In the genomic region with DNA sequence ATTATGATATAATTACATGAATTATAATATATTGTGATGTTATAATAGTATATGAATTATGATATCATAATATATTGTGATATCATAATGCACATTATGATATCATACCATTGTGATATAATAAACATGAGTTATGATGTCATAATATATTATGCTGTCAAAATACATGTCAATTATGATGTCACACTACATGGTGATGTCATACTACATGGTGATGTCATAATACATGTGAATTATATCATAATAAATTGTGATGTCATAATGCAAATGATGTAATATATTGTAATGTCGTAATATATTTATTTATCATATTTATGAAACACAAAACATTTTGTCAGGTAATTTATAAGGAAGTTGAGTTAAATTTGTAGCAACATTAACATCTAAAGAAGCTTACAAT, we compare ENCODE assay signal across 20 cellular contexts.
DNase-seq lines count a peak whose midpoint lies in the region; ATAC-seq, FAIRE-seq and TF ChIP-seq lines count a peak whose summit lies in the region.
"Had no signal": no experiment of that assay in that cellular context is flagged by ENCODE, and none has a peak within 500 bp of the region (broad histone marks: within the 10 kb centered on the region; RNA-seq: fewer than 3 reads in every experiment).

No MANE protein-coding gene starts in this region.

- no TSS peak for BruUV-seq in GM12878 (replicated peaks; lab: Mats Ljungman, UMichigan)

- H4K20me1 ChIP-seq in GM12878 (ENCODE audit: control insufficient read depth, insufficient read depth): no peaks in the 10 kb centered on the region

- TF ChIP-seq EP300 in GM12878 (IDR thresholded peaks at IDR 0.05; ENCODE audit: borderline replicate concordance in 1 of 2, control insufficient read depth in 1 of 2, low read depth in 2 of 2, low read length in 2 of 2): no peak

- intact Hi-C loops in GM12878 (cut with micrococcal nuclease; ENCODE audit: unreplicated experiment): no loop called here
- intact Hi-C loops in kidney (cut with DNase I): no loop called here

- no peak for TF ChIP-seq RAD21 in GM12878 (IDR thresholded peaks at IDR 0.05; ENCODE audit: insufficient read depth, low read depth, low read length)

- 0% methylated on average over 1 of the region's 1 CpG for WGBS in GM12878 (ENCODE audit: insufficient coverage, insufficient replicate concordance, low lambda C conversion rate, missing lambda C conversion rate)

- TF ChIP-seq CTCF in GM12878 (IDR thresholded peaks at IDR 0.05 in 2 of 3, conservative IDR thresholded peaks at IDR 0.05 in 1 of 3; ENCODE audit: control insufficient read depth in 2 of 3, extremely low read depth in 1 of 3, insufficient read depth in 1 of 3, low read depth in 3 of 3, low read length in 3 of 3) (no peak), kidney (IDR thresholded peaks at IDR 0.05; ENCODE audit: borderline replicate concordance, extremely low read depth, insufficient read depth) (no peak)

- H3K79me2 ChIP-seq in GM12878 (ENCODE audit: control insufficient read depth, insufficient read depth, low read length): no peaks in the 10 kb centered on the region

- no peak for ATAC-seq in GM12878
- ATAC-seq in GM21528 (IDR thresholded peaks at IDR 0.05; ENCODE audit: low FRiP score, unreplicated experiment): no peak
- ATAC-seq in GM18858 (IDR thresholded peaks at IDR 0.05; ENCODE audit: unreplicated experiment): no peak

- H3K36me3 ChIP-seq in GM12878 (ENCODE audit: control insufficient read depth in 2 of 2, insufficient read depth in 2 of 2, low read length in 1 of 2) (no peaks in the 10 kb centered on the region), kidney (ENCODE audit: control insufficient read depth in 1 of 2, insufficient read depth in 2 of 2, low read length in 2 of 2) (no peaks in the 10 kb centered on the region)
- H3K36me3 ChIP-seq: BE2C had no signal

- H3K4me3 ChIP-seq in GM12878 (no peak overlapping the region), kidney (ENCODE audit: low read length in 2 of 2) (no peak overlapping the region)

- CTCF ChIA-PET in GM12878 (lab: Yijun Ruan, JAX): no interaction called here

- peak; percentile 50 for FAIRE-seq in G401.6 (lab: Jason Lieb, UNC)
- FAIRE-seq in GM12878 (lab: Jason Lieb, UNC): no peak
- peak; percentile 74 for FAIRE-seq in kidney (lab: Jason Lieb, UNC)

- H3K4me2 ChIP-seq in GM12878 (ENCODE audit: control insufficient read depth, insufficient read depth): no peak overlapping the region
- H3K4me2 ChIP-seq: SK-N-SH had no signal

- H3K27ac ChIP-seq in GM12878 (ENCODE audit: control insufficient read depth, insufficient read depth): no peak overlapping the region
- H3K27ac ChIP-seq in kidney (ENCODE audit: low read depth in 2 of 2, low read length in 2 of 2): no peak overlapping the region

- RAD21 ChIA-PET in GM12878 (lab: Charles Lee; ENCODE audit: unreplicated experiment): no interaction called here

- SMC1A ChIA-PET in GM12878 (lab: Charles Lee; ENCODE audit: uncharacterized antibody, unreplicated experiment): no interaction called here

- no peak overlapping the region for H2AFZ ChIP-seq in GM12878 (ENCODE audit: control insufficient read depth, low read depth, low read length)

- POLR2A ChIA-PET in GM12878 (lab: Charles Lee): no interaction called here

- DNase-seq in NAMALWA (ENCODE audit: low spot score): peak; percentile 26
- no peak for DNase-seq in GM12878 (ENCODE audit: low read depth, low spot score)
- DNase-seq in kidney: no peak
- no peak for DNase-seq in GM19240 (ENCODE audit: insufficient read length, low spot score)
- DNase-seq: BE2C; CD4-positive, CD25-positive, alpha-beta regulatory T cell; COR-L47; DMS153; EL; H7; IMR-90; NCI-H1105; NCI-H2081 treated with DMSO at 0.1 percent for 48 hours; NCI-H748 treated with DMSO at 0.1 percent for 48 hours; NK-92 treated with Interleukin-12 subunit alpha and Interleukin-12 subunit beta, amount 100 ng/mL, for 24 hours; Right ventricle myocardium superior; SK-N-SH had no signal

- in situ Hi-C loops in GM12878 (cut with MboI): no loop called here

- H3K27me3 ChIP-seq in GM12878 (replicated peaks in 1 of 2; ENCODE audit: control insufficient read depth in 2 of 2, insufficient read depth in 2 of 2, low read length in 1 of 2): no peaks in the 10 kb centered on the region
- H3K27me3 ChIP-seq: BE2C had no signal

- H3K9me3 ChIP-seq in GM12878 (replicated peaks; ENCODE audit: control insufficient read depth, insufficient read depth, low read length) (no peaks in the 10 kb centered on the region; the same call in 2 of the 3 replicates), kidney (ENCODE audit: control insufficient read depth in 1 of 2, low read length in 2 of 2) (peaks cover 0 to 8% of the 10 kb centered on the region in 2 donors)
- H3K9me3 ChIP-seq: BE2C, SK-N-SH had no signal

- no peaks in the 10 kb centered on the region for H3K4me1 ChIP-seq in GM12878 (ENCODE audit: control insufficient read depth, insufficient read depth, low read length)
- no peaks in the 10 kb centered on the region for H3K4me1 ChIP-seq in kidney (ENCODE audit: control insufficient read depth in 1 of 2, insufficient read depth in 1 of 2, low read depth in 1 of 2, low read length in 2 of 2)
- H3K4me1 ChIP-seq: BE2C had no signal

- no peak for TF ChIP-seq POLR2A in GM12878 (IDR thresholded peaks at IDR 0.05; ENCODE audit: low read depth, low read length)

- H3K9ac ChIP-seq in GM12878 (ENCODE audit: control insufficient read depth, insufficient read depth, low read length) (no peak overlapping the region), kidney (ENCODE audit: low read length in 2 of 2) (no peak overlapping the region)
- H3K9ac ChIP-seq: SK-N-SH had no signal

TF ChIP-seq in GM12878, 131 proteins besides CTCF, POLR2A, EP300 and RAD21:
- TF ChIP-seq CREB1 (IDR thresholded peaks at IDR 0.05; ENCODE audit: low read depth) (peak; percentile 70), ETV6 (conservative IDR thresholded peaks at IDR 0.05 in 1 of 2, IDR thresholded peaks at IDR 0.05 in 1 of 2; ENCODE audit: borderline replicate concordance in 1 of 2, low read depth in 1 of 2) (no peak), SRF (IDR thresholded peaks at IDR 0.05; ENCODE audit: low read depth in 2 of 2, low read length in 2 of 2) (no peak), CHD1 (IDR thresholded peaks at IDR 0.05; ENCODE audit: low read depth, low read length) (no peak), ZBED1 (IDR thresholded peaks at IDR 0.05; ENCODE audit: borderline replicate concordance) (no peak), ATF7 (IDR thresholded peaks at IDR 0.05; ENCODE audit: low read depth) (peak; percentile 92), POU2F2 (IDR thresholded peaks at IDR 0.05; ENCODE audit: borderline replicate concordance, low read depth, low read length) (no peak), CREM (IDR thresholded peaks at IDR 0.05; ENCODE audit: low read depth) (peak; percentile 18; the same call in 1 of the 2 replicates), MTA3 (IDR thresholded peaks at IDR 0.05; ENCODE audit: borderline replicate concordance, low read length) (no peak)
